Comparison of ENCODE assay signal across 8 cellular contexts in the genomic region with DNA sequence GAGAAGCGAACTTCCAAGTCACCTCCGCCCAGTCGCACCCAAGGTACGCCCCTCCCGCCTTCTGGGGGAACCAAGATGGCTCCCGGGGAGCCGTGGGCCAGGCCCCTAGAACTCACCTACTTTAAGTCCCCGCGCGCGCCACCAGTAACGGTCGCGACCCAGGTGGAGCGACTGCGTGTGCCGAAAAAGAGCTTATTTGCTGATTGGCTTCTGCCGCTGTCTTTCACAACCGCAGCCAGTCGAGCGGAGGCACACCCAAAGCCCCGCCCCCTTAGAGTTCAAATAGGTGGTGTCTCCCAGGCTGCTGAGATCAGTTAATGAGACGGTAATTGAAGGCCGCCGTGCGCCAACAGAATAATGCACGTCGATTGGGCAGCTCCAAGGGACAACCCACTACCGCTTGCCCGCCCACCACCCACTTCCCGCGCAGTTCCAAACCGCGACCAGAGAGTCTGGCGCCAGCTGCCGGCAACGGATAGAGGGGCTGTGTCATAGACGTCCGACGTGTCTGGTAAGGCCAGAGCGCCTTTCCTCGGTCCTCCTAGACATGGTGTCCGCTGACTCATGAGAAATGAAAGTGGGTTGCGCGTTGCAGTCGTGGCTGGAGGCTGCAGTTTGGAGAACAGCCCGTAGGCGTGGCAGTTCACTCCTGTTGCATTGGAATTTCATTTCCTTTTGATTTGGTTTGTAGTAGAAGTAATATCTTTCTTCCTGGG.
DNase-seq lines count a peak whose midpoint lies in the region; ATAC-seq and FAIRE-seq lines count a peak whose summit lies in the region.

A gene with protein sequence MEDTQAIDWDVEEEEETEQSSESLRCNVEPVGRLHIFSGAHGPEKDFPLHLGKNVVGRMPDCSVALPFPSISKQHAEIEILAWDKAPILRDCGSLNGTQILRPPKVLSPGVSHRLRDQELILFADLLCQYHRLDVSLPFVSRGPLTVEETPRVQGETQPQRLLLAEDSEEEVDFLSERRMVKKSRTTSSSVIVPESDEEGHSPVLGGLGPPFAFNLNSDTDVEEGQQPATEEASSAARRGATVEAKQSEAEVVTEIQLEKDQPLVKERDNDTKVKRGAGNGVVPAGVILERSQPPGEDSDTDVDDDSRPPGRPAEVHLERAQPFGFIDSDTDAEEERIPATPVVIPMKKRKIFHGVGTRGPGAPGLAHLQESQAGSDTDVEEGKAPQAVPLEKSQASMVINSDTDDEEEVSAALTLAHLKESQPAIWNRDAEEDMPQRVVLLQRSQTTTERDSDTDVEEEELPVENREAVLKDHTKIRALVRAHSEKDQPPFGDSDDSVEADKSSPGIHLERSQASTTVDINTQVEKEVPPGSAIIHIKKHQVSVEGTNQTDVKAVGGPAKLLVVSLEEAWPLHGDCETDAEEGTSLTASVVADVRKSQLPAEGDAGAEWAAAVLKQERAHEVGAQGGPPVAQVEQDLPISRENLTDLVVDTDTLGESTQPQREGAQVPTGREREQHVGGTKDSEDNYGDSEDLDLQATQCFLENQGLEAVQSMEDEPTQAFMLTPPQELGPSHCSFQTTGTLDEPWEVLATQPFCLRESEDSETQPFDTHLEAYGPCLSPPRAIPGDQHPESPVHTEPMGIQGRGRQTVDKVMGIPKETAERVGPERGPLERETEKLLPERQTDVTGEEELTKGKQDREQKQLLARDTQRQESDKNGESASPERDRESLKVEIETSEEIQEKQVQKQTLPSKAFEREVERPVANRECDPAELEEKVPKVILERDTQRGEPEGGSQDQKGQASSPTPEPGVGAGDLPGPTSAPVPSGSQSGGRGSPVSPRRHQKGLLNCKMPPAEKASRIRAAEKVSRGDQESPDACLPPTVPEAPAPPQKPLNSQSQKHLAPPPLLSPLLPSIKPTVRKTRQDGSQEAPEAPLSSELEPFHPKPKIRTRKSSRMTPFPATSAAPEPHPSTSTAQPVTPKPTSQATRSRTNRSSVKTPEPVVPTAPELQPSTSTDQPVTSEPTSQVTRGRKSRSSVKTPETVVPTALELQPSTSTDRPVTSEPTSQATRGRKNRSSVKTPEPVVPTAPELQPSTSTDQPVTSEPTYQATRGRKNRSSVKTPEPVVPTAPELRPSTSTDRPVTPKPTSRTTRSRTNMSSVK (N-terminal part only) (minus strand): TSS at position 153 of the 716 bp plus-strand sequence. CDS start 2,106 bp downstream, outside the sequence.

- H3K4me2 ChIP-seq in BLaER1: peak within 1 kb of the TSS; percentile 97

- H3K4me3 ChIP-seq in BLaER1: peak within 1 kb of the TSS; percentile 94

- DNase-seq in GM19240 (ENCODE audit: insufficient read length, low spot score): peak; percentile 86
- DNase-seq in NCI-H526 (lab: John Stamatoyannopoulos, UW): peak; percentile 100
- peak; percentile 99 for DNase-seq in activated CD4-positive, alpha-beta T cell treated with anti-CD3 and anti-CD28 coated beads for 48 hours
- DNase-seq in kidney tubule cell (ENCODE audit: low spot score): peak; percentile 100
- peak; percentile 89 to 98 (median 96) for DNase-seq in stimulated activated CD4-positive, alpha-beta T cell treated with anti-CD3 and anti-CD28 coated beads, Interleukin-1b, Interleukin-23, amount 100 ng/mL, for 24 hours (ENCODE audit: low read depth in 4 of 4, low spot score in 1 of 4)

- H3K9me3 ChIP-seq in BLaER1: no peaks in the 10 kb centered on the region

- H3K4me1 ChIP-seq in BLaER1: peaks cover 65% of the 10 kb centered on the region

- ATAC-seq in HG03460 (IDR thresholded peaks at IDR 0.05; ENCODE audit: unreplicated experiment): peak; percentile 68

- peaks cover 10% of the 10 kb centered on the region for H4K20me1 ChIP-seq in BLaER1

- no peaks in the 10 kb centered on the region for H3K27me3 ChIP-seq in BLaER1

- FAIRE-seq in colon (lab: Jason Lieb, UNC): peak; percentile 65

- H3K9ac ChIP-seq in BLaER1: peak within 1 kb of the TSS; percentile 100

- peaks cover 40% of the 10 kb centered on the region for H3K36me3 ChIP-seq in BLaER1

- H3K27ac ChIP-seq in BLaER1: peak within 1 kb of the TSS; percentile 99

Comparison
In these comparisons a context has a peak if more than half of its experiments do, and no peak if none do; other contexts are left out.
1. Peak in every context shown above with its lines: DNase-seq, ATAC-seq, H3K4me3 ChIP-seq and H3K27ac ChIP-seq.